Comparison of ENCODE assay signal across 1 cellular context in the genomic region with DNA sequence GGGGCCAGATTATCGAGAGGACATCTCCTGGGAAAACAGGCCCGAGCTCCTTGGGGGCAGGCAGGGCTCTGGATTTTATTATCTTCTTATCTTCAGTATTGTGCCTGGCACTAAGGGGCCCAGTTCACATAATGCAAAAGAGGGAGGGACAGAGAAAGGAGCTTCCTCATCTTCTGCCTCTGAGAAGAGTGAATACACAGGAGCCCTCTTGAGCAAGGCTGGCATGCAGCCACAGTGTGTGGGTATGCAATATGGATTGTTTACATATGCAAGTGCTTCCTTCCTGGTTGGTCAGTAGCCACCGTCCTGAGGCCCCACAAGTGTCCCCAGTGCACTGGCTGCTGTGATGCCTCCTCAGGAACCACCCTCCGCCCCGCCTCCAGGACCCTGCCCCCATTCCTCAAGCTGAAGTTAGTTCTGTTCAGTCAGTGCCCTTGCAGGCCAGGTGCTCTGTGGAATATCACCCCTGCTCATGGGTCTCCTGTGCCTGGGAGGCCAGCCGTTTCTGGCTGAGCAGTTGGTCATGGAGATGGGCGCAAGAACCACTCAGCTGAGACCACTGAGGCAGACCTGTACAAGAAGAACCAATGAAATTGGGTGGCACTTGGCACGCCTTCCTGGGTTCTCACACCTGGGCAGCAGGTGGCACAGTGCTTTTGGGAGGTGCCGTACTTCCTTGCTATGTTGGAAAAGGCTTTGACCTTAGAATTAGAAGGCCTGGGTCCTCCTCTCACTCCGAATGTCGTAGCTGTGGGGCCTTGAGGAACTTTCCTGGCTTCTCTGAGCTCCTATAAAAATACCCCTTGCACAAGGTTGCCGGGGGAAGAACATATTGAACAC.
TF ChIP-seq lines count a peak whose summit lies in the region.

No MANE protein-coding gene starts in this region.

TF ChIP-seq in HepG2, 621 proteins besides CTCF, POLR2A, EP300 and RAD21 (continued from another document):
- TF ChIP-seq, protein P1, sequence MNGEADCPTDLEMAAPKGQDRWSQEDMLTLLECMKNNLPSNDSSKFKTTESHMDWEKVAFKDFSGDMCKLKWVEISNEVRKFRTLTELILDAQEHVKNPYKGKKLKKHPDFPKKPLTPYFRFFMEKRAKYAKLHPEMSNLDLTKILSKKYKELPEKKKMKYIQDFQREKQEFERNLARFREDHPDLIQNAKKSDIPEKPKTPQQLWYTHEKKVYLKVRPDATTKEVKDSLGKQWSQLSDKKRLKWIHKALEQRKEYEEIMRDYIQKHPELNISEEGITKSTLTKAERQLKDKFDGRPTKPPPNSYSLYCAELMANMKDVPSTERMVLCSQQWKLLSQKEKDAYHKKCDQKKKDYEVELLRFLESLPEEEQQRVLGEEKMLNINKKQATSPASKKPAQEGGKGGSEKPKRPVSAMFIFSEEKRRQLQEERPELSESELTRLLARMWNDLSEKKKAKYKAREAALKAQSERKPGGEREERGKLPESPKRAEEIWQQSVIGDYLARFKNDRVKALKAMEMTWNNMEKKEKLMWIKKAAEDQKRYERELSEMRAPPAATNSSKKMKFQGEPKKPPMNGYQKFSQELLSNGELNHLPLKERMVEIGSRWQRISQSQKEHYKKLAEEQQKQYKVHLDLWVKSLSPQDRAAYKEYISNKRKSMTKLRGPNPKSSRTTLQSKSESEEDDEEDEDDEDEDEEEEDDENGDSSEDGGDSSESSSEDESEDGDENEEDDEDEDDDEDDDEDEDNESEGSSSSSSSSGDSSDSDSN (CRISPR knock-in tag; IDR thresholded peaks at IDR 0.05), result peak; percentile 39; the same call in 1 of the 2 replicates
- peak; percentile 86 for TF ChIP-seq TEAD3 (CRISPR knock-in tag; optimal IDR thresholded peaks at IDR 0.05; ENCODE audit: borderline replicate concordance)
- 0 out of 2 replicates have a peak, but pooled peaks have one; percentile 10 for TF ChIP-seq ZMYM3 (CRISPR knock-in tag; IDR thresholded peaks at IDR 0.05)
- TF ChIP-seq MTA1 (CRISPR knock-in tag; IDR thresholded peaks at IDR 0.05; ENCODE audit: borderline replicate concordance), result 0 out of 2 replicates have a peak, but pooled peaks have one; percentile 46
- TF ChIP-seq SAP130 (CRISPR knock-in tag; IDR thresholded peaks at IDR 0.05; ENCODE audit: low read depth), result peak; percentile 48
- TF ChIP-seq PATZ1 (CRISPR knock-in tag; IDR thresholded peaks at IDR 0.05), result 0 out of 2 replicates have a peak, but pooled peaks have one; percentile 30
- no peak for TF ChIP-seq SOX13 (IDR thresholded peaks at IDR 0.05)
- peak in 1 of 2 experiments; percentile 44; a peak in 2 of 4 replicates for TF ChIP-seq SOX13 (CRISPR knock-in tag; conservative IDR thresholded peaks at IDR 0.05 in 1 of 2, IDR thresholded peaks at IDR 0.05 in 1 of 2)
- TF ChIP-seq, protein P2, sequence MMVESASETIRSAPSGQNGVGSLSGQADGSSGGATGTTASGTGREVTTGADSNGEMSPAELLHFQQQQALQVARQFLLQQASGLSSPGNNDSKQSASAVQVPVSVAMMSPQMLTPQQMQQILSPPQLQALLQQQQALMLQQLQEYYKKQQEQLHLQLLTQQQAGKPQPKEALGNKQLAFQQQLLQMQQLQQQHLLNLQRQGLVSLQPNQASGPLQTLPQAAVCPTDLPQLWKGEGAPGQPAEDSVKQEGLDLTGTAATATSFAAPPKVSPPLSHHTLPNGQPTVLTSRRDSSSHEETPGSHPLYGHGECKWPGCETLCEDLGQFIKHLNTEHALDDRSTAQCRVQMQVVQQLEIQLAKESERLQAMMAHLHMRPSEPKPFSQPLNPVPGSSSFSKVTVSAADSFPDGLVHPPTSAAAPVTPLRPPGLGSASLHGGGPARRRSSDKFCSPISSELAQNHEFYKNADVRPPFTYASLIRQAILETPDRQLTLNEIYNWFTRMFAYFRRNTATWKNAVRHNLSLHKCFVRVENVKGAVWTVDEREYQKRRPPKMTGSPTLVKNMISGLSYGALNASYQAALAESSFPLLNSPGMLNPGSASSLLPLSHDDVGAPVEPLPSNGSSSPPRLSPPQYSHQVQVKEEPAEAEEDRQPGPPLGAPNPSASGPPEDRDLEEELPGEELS (CRISPR knock-in tag; IDR thresholded peaks at IDR 0.05), result peak; percentile 40
- TF ChIP-seq, protein P3, sequence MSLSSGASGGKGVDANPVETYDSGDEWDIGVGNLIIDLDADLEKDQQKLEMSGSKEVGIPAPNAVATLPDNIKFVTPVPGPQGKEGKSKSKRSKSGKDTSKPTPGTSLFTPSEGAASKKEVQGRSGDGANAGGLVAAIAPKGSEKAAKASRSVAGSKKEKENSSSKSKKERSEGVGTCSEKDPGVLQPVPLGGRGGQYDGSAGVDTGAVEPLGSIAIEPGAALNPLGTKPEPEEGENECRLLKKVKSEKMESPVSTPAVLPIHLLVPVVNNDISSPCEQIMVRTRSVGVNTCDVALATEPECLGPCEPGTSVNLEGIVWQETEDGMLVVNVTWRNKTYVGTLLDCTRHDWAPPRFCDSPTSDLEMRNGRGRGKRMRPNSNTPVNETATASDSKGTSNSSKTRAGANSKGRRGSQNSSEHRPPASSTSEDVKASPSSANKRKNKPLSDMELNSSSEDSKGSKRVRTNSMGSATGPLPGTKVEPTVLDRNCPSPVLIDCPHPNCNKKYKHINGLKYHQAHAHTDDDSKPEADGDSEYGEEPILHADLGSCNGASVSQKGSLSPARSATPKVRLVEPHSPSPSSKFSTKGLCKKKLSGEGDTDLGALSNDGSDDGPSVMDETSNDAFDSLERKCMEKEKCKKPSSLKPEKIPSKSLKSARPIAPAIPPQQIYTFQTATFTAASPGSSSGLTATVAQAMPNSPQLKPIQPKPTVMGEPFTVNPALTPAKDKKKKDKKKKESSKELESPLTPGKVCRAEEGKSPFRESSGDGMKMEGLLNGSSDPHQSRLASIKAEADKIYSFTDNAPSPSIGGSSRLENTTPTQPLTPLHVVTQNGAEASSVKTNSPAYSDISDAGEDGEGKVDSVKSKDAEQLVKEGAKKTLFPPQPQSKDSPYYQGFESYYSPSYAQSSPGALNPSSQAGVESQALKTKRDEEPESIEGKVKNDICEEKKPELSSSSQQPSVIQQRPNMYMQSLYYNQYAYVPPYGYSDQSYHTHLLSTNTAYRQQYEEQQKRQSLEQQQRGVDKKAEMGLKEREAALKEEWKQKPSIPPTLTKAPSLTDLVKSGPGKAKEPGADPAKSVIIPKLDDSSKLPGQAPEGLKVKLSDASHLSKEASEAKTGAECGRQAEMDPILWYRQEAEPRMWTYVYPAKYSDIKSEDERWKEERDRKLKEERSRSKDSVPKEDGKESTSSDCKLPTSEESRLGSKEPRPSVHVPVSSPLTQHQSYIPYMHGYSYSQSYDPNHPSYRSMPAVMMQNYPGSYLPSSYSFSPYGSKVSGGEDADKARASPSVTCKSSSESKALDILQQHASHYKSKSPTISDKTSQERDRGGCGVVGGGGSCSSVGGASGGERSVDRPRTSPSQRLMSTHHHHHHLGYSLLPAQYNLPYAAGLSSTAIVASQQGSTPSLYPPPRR (CRISPR knock-in tag; IDR thresholded peaks at IDR 0.05; ENCODE audit: borderline replicate concordance), result peak; percentile 27; the same call in 1 of the 2 replicates
- peak; percentile 40; the same call in 1 of the 3 replicates for TF ChIP-seq MXI1 (IDR thresholded peaks at IDR 0.05; ENCODE audit: borderline replicate concordance, low read depth, low read length)
- peak; percentile 13; the same call in 1 of the 2 replicates for TF ChIP-seq GABPB1 (CRISPR knock-in tag; IDR thresholded peaks at IDR 0.05)
- TF ChIP-seq GATAD2A (CRISPR knock-in tag; IDR thresholded peaks at IDR 0.05), result peak; percentile 41
- TF ChIP-seq, protein P4, sequence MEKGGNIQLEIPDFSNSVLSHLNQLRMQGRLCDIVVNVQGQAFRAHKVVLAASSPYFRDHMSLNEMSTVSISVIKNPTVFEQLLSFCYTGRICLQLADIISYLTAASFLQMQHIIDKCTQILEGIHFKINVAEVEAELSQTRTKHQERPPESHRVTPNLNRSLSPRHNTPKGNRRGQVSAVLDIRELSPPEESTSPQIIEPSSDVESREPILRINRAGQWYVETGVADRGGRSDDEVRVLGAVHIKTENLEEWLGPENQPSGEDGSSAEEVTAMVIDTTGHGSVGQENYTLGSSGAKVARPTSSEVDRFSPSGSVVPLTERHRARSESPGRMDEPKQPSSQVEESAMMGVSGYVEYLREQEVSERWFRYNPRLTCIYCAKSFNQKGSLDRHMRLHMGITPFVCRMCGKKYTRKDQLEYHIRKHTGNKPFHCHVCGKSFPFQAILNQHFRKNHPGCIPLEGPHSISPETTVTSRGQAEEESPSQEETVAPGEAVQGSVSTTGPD (CRISPR knock-in tag; IDR thresholded peaks at IDR 0.05), result no peak
- peak; percentile 69; the same call in 1 of the 2 replicates for TF ChIP-seq ZKSCAN1 (IDR thresholded peaks at IDR 0.05; ENCODE audit: low read length)
